Comparison of ENCODE assay signal across 23 cellular contexts in the genomic region with DNA sequence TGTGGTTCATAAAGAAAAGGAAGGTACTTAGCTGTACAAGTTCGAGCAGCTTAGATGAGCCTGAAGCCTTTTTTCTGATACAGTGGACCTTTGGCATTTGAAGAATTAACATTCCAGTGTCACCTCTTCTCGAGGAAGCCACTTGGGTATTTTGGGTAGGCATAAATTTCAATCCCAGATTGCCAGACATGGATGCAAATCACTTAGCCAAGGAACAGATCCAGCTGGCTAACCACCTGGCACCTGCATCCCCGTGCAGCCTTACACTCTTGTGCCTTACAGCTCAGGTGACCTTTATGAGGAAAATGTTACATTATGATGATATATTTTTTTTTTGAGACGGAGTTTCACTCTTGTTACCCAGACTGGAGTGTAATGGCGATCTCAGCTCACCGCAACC. TPM values are rescaled to one million over a fixed set of nuclear protein-coding genes. Genes with fewer than 3 reads are reported as not detected.
A peak's percentile ranks its signal among the peaks of the same experiment; 100 is the strongest.
DNase-seq lines count a peak whose midpoint lies in the region.
"Had no signal": no experiment of that assay in that cellular context is flagged by ENCODE, and none has a peak within 500 bp of the region (broad histone marks: within the 10 kb centered on the region; RNA-seq: fewer than 3 reads in every experiment).

No MANE protein-coding gene starts in this region.

- DNase-seq in G401 (ENCODE audit: low spot score) (peak; percentile 65), NCI-H69 (lab: John Stamatoyannopoulos, UW) (peak; percentile 2), cerebellar cortex (ENCODE audit: low spot score) (peak; percentile 57), GM03348 (ENCODE audit: low spot score) (no peak), NCI-H2196 treated with DMSO at 0.1 percent for 48 hours (lab: John Stamatoyannopoulos, UW; ENCODE audit: unreplicated experiment) (no peak), Kasumi-1 (lab: John Stamatoyannopoulos, UW) (no peak)
- DNase-seq: 8988T; ACHN; BE2C; CD4-positive, alpha-beta memory T cell; CD4-positive, CD25-positive, alpha-beta regulatory T cell; CD8-positive, alpha-beta memory T cell; COR-L47; DMS 273 treated with DMSO at 0.1 percent for 48 hours; DMS153; DMS53; DMS79; DND-41; EL; GF-D8 had no signal

- in situ Hi-C loops in G401 (cut with HindIII; ENCODE audit: low sequenced_read_pairs), result no loop called here

RNA-seq across cellular contexts. Expression of gene ATOH7, which starts 16.0 kb away (rescaled TPM):
- 0.37 and 0.92 TPM in 2 replicates for total RNA-seq in G401 (2014; rRNA removed; shearing (Covaris generic))
- total RNA-seq: A673; CD4-positive, alpha-beta memory T cell; CD4-positive, CD25-positive, alpha-beta regulatory T cell; CD8-positive, alpha-beta memory T cell; Daoy; GM12878 had no signal

Comparison
In these comparisons a context has a peak if more than half of its experiments do, and no peak if none do; other contexts are left out.
1. DNase-seq: peak in G401 (single experiment), NCI-H69 (single experiment) and cerebellar cortex (single experiment); none in GM03348 (single experiment), NCI-H2196 treated with DMSO at 0.1 percent for 48 hours (single experiment) and Kasumi-1 (0 of 2).